Comparison of ENCODE assay signal across 8 cellular contexts in the genomic region with DNA sequence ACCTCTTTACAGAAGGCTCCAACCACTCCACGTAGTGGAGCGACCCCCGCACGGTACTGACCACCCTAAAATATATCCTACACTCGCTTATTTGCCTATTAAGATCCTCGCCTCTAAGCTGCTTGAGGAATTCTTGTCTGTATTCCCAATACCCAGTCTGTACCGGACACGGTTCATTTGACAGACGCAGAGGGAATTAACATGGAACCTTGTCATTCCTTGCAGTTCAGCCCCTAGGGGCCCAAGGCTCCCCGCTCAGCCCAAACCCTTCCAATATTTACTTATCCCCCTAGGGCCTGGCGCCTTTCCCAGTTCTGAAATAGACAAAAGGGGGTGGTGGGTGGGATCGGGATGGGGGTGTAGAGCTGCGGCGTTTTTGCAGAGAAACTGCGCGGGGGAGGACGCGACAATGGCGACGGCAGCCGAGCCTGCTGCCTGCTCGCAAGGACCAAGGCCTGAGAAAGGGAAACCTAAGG. TPM values are rescaled to one million over a fixed set of nuclear protein-coding genes. Genes with fewer than 3 reads are reported as not detected.
DNase-seq lines count a peak whose midpoint lies in the region; ATAC-seq and TF ChIP-seq lines count a peak whose summit lies in the region.

No MANE protein-coding gene starts in this region.

- peak overlapping the region; percentile 60 for H4K12ac ChIP-seq in trophoblast cell (ENCODE audit: low read depth, low read length)

- WGBS in trophoblast cell (ENCODE audit: extremely low coverage, insufficient coverage, insufficient read length): no CpG with 5 or more reads among the region's 22 CpGs

- no peak overlapping the region for H2BK12ac ChIP-seq in trophoblast cell (ENCODE audit: low read length)

- H3K9ac ChIP-seq in trophoblast cell (ENCODE audit: low read length): peak overlapping the region; percentile 88

- H2BK120ac ChIP-seq in trophoblast cell (ENCODE audit: insufficient read depth, low read length, poor library complexity): peak overlapping the region; percentile 96

- H3K14ac ChIP-seq in trophoblast cell (ENCODE audit: low read length): peak overlapping the region; percentile 89

- peaks cover 14 to 25% of the 10 kb centered on the region in 2 experiments for H3K36me3 ChIP-seq in trophoblast cell (ENCODE audit: control insufficient read depth in 1 of 2, insufficient read depth in 2 of 2, low read length in 2 of 2)

- peaks cover 5% of the 10 kb centered on the region for H3K79me1 ChIP-seq in trophoblast cell (ENCODE audit: low read length)

- peaks cover 19% of the 10 kb centered on the region for H3K79me2 ChIP-seq in trophoblast cell (ENCODE audit: control insufficient read depth, insufficient read depth, low read length, poor library complexity)

- no peak overlapping the region for H3K23ac ChIP-seq in trophoblast cell (ENCODE audit: low read length)

- peak overlapping the region; percentile 90 for H3K4me3 ChIP-seq in trophoblast cell (ENCODE audit: low read depth, low read length)

- H2AK5ac ChIP-seq in trophoblast cell (ENCODE audit: low read length): peak overlapping the region; percentile 73

- peaks cover 2% of the 10 kb centered on the region for H3K9me3 ChIP-seq in trophoblast cell (ENCODE audit: insufficient read depth, low read depth, low read length)

- H4K8ac ChIP-seq in trophoblast cell (ENCODE audit: low read depth, low read length): peak overlapping the region; percentile 96

- H3K27ac ChIP-seq in VCaP (peak overlapping the region; percentile 99), foreskin keratinocyte (peak overlapping the region; percentile 21), trophoblast cell (ENCODE audit: low read depth, low read length) (peak overlapping the region; percentile 62)

- H2AFZ ChIP-seq in trophoblast cell (ENCODE audit: insufficient read depth, low read length, poor library complexity): peak overlapping the region; percentile 58

- H4K91ac ChIP-seq in trophoblast cell (ENCODE audit: low read depth, low read length): peak overlapping the region; percentile 90

- peak overlapping the region; percentile 70 for H2BK5ac ChIP-seq in trophoblast cell (ENCODE audit: low read depth, low read length, poor library complexity)

- no peak for ATAC-seq in foreskin keratinocyte
- ATAC-seq in GM21825 (IDR thresholded peaks at IDR 0.05; ENCODE audit: unreplicated experiment): no peak

- H3K27me3 ChIP-seq in foreskin keratinocyte (no peaks in the 10 kb centered on the region), trophoblast cell (ENCODE audit: insufficient read depth, low read length) (no peaks in the 10 kb centered on the region)

- H3K4ac ChIP-seq in trophoblast cell (ENCODE audit: low read depth, low read length): peak overlapping the region; percentile 99

- peak overlapping the region; percentile 82 for H3K4me2 ChIP-seq in trophoblast cell (ENCODE audit: low read length)

- peak; percentile 20 for DNase-seq in stimulated activated CD4-positive, alpha-beta T cell treated with anti-CD3 and anti-CD28 coated beads, Interleukin-4, amount 100 ng/mL, for 1 hour
- DNase-seq in stimulated activated CD4-positive, alpha-beta T cell treated with anti-CD3 and anti-CD28 coated beads, Interleukin-4, amount 100 ng/mL, for 4 hours: no peak
- DNase-seq in foreskin keratinocyte (peak in 1 of 2 donors; percentile 6), trophoblast cell (peak in 1 of 2 donors; percentile 27), NOMO-1 treated with dmso at 0.1 percent for 144 hours (lab: John Stamatoyannopoulos, UW; ENCODE audit: unreplicated experiment) (no peak), cerebellar cortex (ENCODE audit: low spot score) (no peak)

- peak overlapping the region; percentile 99 for H3K18ac ChIP-seq in trophoblast cell (ENCODE audit: low read length)

- H3K4me1 ChIP-seq in foreskin keratinocyte: peaks cover 4% of the 10 kb centered on the region
- H3K4me1 ChIP-seq in trophoblast cell (ENCODE audit: control insufficient read depth in 1 of 2, insufficient read depth in 2 of 2, low read length in 2 of 2): peaks cover 7% of the 10 kb centered on the region in 2 experiments

- no peak for TF ChIP-seq CTCF in VCaP (conservative IDR thresholded peaks at IDR 0.05)
- TF ChIP-seq CTCF in foreskin keratinocyte (conservative IDR thresholded peaks at IDR 0.05): no peak

RNA-seq across cellular contexts. Expression of gene AKAP8L, which starts 0.6 kb away (rescaled TPM):
- total RNA-seq in foreskin keratinocyte: 42.7 and 43.1 TPM in 2 replicates
- 32.4 and 35.7 TPM in 2 replicates for polyA plus RNA-seq in foreskin keratinocyte
- 92.6 and 94.5 TPM in 2 replicates for polyA plus RNA-seq in trophoblast cell (2013)

RNA-seq across cellular contexts. Expression of gene WIZ, which starts 31.6 kb away (rescaled TPM):
- total RNA-seq in foreskin keratinocyte: 16.7 TPM in 2 replicates
- polyA plus RNA-seq in foreskin keratinocyte: 21.9 and 22.2 TPM in 2 replicates
- polyA plus RNA-seq in trophoblast cell (2013): 31.0 and 32.1 TPM in 2 replicates

RNA-seq across cellular contexts. Expression of gene AKAP8, which starts 38.6 kb away (rescaled TPM):
- 20.8 and 23.4 TPM in 2 replicates for total RNA-seq in foreskin keratinocyte
- polyA plus RNA-seq in foreskin keratinocyte: 11.2 and 11.9 TPM in 2 replicates
- 40.6 and 42.9 TPM in 2 replicates for polyA plus RNA-seq in trophoblast cell (2013)

RNA-seq across cellular contexts. Expression of gene RASAL3, which starts 46.2 kb away (rescaled TPM):
- total RNA-seq in foreskin keratinocyte: not detected in 2 replicates
- not detected in 2 replicates for polyA plus RNA-seq in foreskin keratinocyte
- polyA plus RNA-seq in trophoblast cell (2013): 0.01 TPM in 1 of 2 replicates, not detected in the other

Comparison
In these comparisons a context has a peak if more than half of its experiments do, and no peak if none do; other contexts are left out.
1. H3K27ac ChIP-seq: peak in every context shown above with its lines; median percentile 99 in VCaP; 62 in trophoblast cell; 21 in foreskin keratinocyte.